ENCODE assay signal across 26 cellular contexts in the genomic region with DNA sequence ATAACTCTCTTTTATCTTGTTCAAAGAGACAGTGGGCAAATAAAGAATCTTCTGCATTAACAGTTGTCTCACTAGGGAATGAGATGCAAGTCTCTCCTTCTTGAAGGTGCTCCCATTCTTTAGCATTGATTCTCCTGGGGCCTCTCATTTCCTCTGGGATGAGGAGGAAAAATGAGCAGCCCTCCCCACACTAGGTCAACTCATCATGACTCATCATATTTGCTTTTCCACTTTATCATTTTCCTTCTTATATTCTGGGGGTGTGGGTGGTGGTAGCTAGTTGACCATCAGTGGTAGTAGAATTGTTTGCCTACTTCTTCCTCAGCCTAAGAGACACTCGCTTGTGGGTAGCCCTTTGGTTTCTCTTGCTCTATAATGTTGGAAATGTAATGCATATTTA.
DNase-seq lines count a peak whose midpoint lies in the region; ATAC-seq and TF ChIP-seq lines count a peak whose summit lies in the region.
"Had no signal": no experiment of that assay in that cellular context is flagged by ENCODE, and none has a peak within 500 bp of the region (broad histone marks: within the 10 kb centered on the region; RNA-seq: fewer than 3 reads in every experiment).

No MANE protein-coding gene starts in this region.

- DNase-seq in AG10803 (ENCODE audit: low read depth) (peak; percentile 5), HT-29 (ENCODE audit: low spot score) (peak; percentile 29), adipocyte (ENCODE audit: low read depth) (peak; percentile 8), fibroblast of the aortic adventitia (ENCODE audit: low read depth) (peak; percentile 35), WTC11 (ENCODE audit: low spot score) (no peak), NCI-H1105 (lab: John Stamatoyannopoulos, UW) (no peak), SHP77 (lab: John Stamatoyannopoulos, UW) (no peak)
- DNase-seq in stimulated activated CD4-positive, alpha-beta T cell treated with anti-CD3 and anti-CD28 coated beads, Interleukin-1b, Interleukin-23, amount 100 ng/mL, for 48 hours = no peak
- DNase-seq: activated B cell treated with CpG ODN at 0.5 μM for 24 hours; activated CD4-positive, alpha-beta memory T cell treated with anti-CD3 and anti-CD28 coated beads, Interleukin-2, amount 10 ng/mL, durations not matched to agents 7 days and 5 days; activated gamma-delta T cell treated with Interleukin-2 at 50 U/mL for 16 hours; activated T-cell treated with anti-CD3 and anti-CD28 coated beads for 4 hours; caudate nucleus; DMS153; left cardiac atrium; MM.1S; naive thymus-derived CD8-positive, alpha-beta T cell; NCI-H1694 treated with DMSO at 0.1 percent for 48 hours; pancreas; sigmoid colon; stimulated activated CD4-positive, alpha-beta T cell treated with anti-CD3 and anti-CD28 coated beads, Interleukin-2, amount 100 ng/mL, for 24 hours; stimulated activated naive B cell treated with anti-CD40 and anti-IgM and Interleukin-4, amounts not matched to agents 10 μg/mL and 1 μg/mL and 100 μg/mL, for 72 hours; T-helper 9 cell had no signal

- no peak overlapping the region for H3K4me3 Mint-ChIP-seq in WTC11
- H3K4me3 Mint-ChIP-seq: activated B cell treated with CpG ODN at 0.5 μM for 24 hours; activated CD4-positive, alpha-beta memory T cell treated with anti-CD3 and anti-CD28 coated beads, Interleukin-2, amount 10 ng/mL, durations not matched to agents 7 days and 5 days; IgD-negative memory B cell; naive thymus-derived CD8-positive, alpha-beta T cell; stimulated activated naive B cell treated with anti-CD40 and anti-IgM and Interleukin-4, amounts not matched to agents 10 μg/mL and 1 μg/mL and 100 μg/mL, for 72 hours had no signal

- no peak overlapping the region for H3K9ac ChIP-seq in adipocyte (ENCODE audit: low read length)

- CTCF ChIA-PET in WTC11 (lab: Charles Lee) = no interaction called here

- no peaks in the 10 kb centered on the region for H3K27me3 ChIP-seq in adipocyte (replicated peaks; ENCODE audit: control insufficient read depth, insufficient read depth, low read length)
- H3K27me3 ChIP-seq: pancreas, sigmoid colon had no signal

- no peaks in the 10 kb centered on the region for H3K9me3 Mint-ChIP-seq in WTC11
- H3K9me3 Mint-ChIP-seq: activated B cell treated with CpG ODN at 0.5 μM for 24 hours; activated CD4-positive, alpha-beta memory T cell treated with anti-CD3 and anti-CD28 coated beads, Interleukin-2, amount 10 ng/mL, durations not matched to agents 7 days and 5 days; stimulated activated naive B cell treated with anti-CD40 and anti-IgM and Interleukin-4, amounts not matched to agents 10 μg/mL and 1 μg/mL and 100 μg/mL, for 72 hours had no signal

- no peaks in the 10 kb centered on the region for H3K36me3 ChIP-seq in adipocyte (ENCODE audit: control insufficient read depth, insufficient read depth, low read length, severe bottlenecking)
- H3K36me3 ChIP-seq: pancreas, sigmoid colon, thoracic aorta had no signal

- no peaks in the 10 kb centered on the region for H3K4me1 Mint-ChIP-seq in WTC11
- H3K4me1 Mint-ChIP-seq: activated B cell treated with CpG ODN at 0.5 μM for 24 hours; activated CD4-positive, alpha-beta memory T cell treated with anti-CD3 and anti-CD28 coated beads, Interleukin-2, amount 10 ng/mL, durations not matched to agents 7 days and 5 days; IgD-negative memory B cell; naive thymus-derived CD8-positive, alpha-beta T cell; stimulated activated naive B cell treated with anti-CD40 and anti-IgM and Interleukin-4, amounts not matched to agents 10 μg/mL and 1 μg/mL and 100 μg/mL, for 72 hours had no signal

- peaks cover 4% of the 10 kb centered on the region for H3K4me1 ChIP-seq in adipocyte (ENCODE audit: control insufficient read depth, insufficient read depth, low read length)
- H3K4me1 ChIP-seq: pancreas, sigmoid colon had no signal

- no peaks in the 10 kb centered on the region for H3K9me3 ChIP-seq in adipocyte (ENCODE audit: control insufficient read depth, low read length)
- H3K9me3 ChIP-seq: pancreas, sigmoid colon, thoracic aorta had no signal

- TF ChIP-seq CTCF in AG10803 (conservative IDR thresholded peaks at IDR 0.05; ENCODE audit: low read length) = no peak
- no peak for TF ChIP-seq CTCF in fibroblast of the aortic adventitia (IDR thresholded peaks at IDR 0.05; ENCODE audit: insufficient read depth, low read length)
- no peak for TF ChIP-seq CTCF in WTC11 (IDR thresholded peaks at IDR 0.05)

- no peak overlapping the region for H3K27ac Mint-ChIP-seq in WTC11
- H3K27ac Mint-ChIP-seq: activated B cell treated with CpG ODN at 0.5 μM for 24 hours; activated CD4-positive, alpha-beta memory T cell treated with anti-CD3 and anti-CD28 coated beads, Interleukin-2, amount 10 ng/mL, durations not matched to agents 7 days and 5 days; naive thymus-derived CD8-positive, alpha-beta T cell; stimulated activated naive B cell treated with anti-CD40 and anti-IgM and Interleukin-4, amounts not matched to agents 10 μg/mL and 1 μg/mL and 100 μg/mL, for 72 hours had no signal

- H3K4me3 ChIP-seq in AG10803 (ENCODE audit: low read length) (no peak overlapping the region), adipocyte (ENCODE audit: low read length) (no peak overlapping the region), fibroblast of the aortic adventitia (ENCODE audit: low read depth, low read length) (no peak overlapping the region)
- H3K4me3 ChIP-seq: pancreas, sigmoid colon, SK-N-MC, thoracic aorta had no signal

- ATAC-seq in WTC11 = no peak
- ATAC-seq: left cardiac atrium; naive thymus-derived CD8-positive, alpha-beta T cell; pancreas; stimulated activated naive B cell treated with anti-CD40 and anti-IgM and Interleukin-4, amounts not matched to agents 10 μg/mL and 1 μg/mL and 100 μg/mL, for 72 hours had no signal

- no peaks in the 10 kb centered on the region for H3K27me3 Mint-ChIP-seq in WTC11 (ENCODE audit: low read depth)
- H3K27me3 Mint-ChIP-seq: activated B cell treated with CpG ODN at 0.5 μM for 24 hours; activated CD4-positive, alpha-beta memory T cell treated with anti-CD3 and anti-CD28 coated beads, Interleukin-2, amount 10 ng/mL, durations not matched to agents 7 days and 5 days; IgD-negative memory B cell; stimulated activated naive B cell treated with anti-CD40 and anti-IgM and Interleukin-4, amounts not matched to agents 10 μg/mL and 1 μg/mL and 100 μg/mL, for 72 hours had no signal

- POLR2A ChIA-PET in WTC11 (lab: Charles Lee) = no interaction called here

- H3K36me3 Mint-ChIP-seq in WTC11 = no peaks in the 10 kb centered on the region
- H3K36me3 Mint-ChIP-seq: IgD-negative memory B cell; naive thymus-derived CD8-positive, alpha-beta T cell; stimulated activated naive B cell treated with anti-CD40 and anti-IgM and Interleukin-4, amounts not matched to agents 10 μg/mL and 1 μg/mL and 100 μg/mL, for 72 hours had no signal

TF ChIP-seq in WTC11, 78 proteins besides CTCF, POLR2A, EP300 and RAD21 (continues in another document):
- TF ChIP-seq RELA (CRISPR knock-in tag; IDR thresholded peaks at IDR 0.05; ENCODE audit: borderline replicate concordance) = no peak
- TF ChIP-seq, protein P1, sequence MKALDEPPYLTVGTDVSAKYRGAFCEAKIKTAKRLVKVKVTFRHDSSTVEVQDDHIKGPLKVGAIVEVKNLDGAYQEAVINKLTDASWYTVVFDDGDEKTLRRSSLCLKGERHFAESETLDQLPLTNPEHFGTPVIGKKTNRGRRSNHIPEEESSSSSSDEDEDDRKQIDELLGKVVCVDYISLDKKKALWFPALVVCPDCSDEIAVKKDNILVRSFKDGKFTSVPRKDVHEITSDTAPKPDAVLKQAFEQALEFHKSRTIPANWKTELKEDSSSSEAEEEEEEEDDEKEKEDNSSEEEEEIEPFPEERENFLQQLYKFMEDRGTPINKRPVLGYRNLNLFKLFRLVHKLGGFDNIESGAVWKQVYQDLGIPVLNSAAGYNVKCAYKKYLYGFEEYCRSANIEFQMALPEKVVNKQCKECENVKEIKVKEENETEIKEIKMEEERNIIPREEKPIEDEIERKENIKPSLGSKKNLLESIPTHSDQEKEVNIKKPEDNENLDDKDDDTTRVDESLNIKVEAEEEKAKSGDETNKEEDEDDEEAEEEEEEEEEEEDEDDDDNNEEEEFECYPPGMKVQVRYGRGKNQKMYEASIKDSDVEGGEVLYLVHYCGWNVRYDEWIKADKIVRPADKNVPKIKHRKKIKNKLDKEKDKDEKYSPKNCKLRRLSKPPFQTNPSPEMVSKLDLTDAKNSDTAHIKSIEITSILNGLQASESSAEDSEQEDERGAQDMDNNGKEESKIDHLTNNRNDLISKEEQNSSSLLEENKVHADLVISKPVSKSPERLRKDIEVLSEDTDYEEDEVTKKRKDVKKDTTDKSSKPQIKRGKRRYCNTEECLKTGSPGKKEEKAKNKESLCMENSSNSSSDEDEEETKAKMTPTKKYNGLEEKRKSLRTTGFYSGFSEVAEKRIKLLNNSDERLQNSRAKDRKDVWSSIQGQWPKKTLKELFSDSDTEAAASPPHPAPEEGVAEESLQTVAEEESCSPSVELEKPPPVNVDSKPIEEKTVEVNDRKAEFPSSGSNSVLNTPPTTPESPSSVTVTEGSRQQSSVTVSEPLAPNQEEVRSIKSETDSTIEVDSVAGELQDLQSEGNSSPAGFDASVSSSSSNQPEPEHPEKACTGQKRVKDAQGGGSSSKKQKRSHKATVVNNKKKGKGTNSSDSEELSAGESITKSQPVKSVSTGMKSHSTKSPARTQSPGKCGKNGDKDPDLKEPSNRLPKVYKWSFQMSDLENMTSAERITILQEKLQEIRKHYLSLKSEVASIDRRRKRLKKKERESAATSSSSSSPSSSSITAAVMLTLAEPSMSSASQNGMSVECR (CRISPR knock-in tag; IDR thresholded peaks at IDR 0.05; ENCODE audit: borderline replicate concordance) = no peak
- TF ChIP-seq ZNF219 (CRISPR knock-in tag; IDR thresholded peaks at IDR 0.05; ENCODE audit: borderline replicate concordance) = no peak
- no peak for TF ChIP-seq TCF7 (CRISPR knock-in tag; IDR thresholded peaks at IDR 0.05; ENCODE audit: low read depth)
- TF ChIP-seq, protein P2, sequence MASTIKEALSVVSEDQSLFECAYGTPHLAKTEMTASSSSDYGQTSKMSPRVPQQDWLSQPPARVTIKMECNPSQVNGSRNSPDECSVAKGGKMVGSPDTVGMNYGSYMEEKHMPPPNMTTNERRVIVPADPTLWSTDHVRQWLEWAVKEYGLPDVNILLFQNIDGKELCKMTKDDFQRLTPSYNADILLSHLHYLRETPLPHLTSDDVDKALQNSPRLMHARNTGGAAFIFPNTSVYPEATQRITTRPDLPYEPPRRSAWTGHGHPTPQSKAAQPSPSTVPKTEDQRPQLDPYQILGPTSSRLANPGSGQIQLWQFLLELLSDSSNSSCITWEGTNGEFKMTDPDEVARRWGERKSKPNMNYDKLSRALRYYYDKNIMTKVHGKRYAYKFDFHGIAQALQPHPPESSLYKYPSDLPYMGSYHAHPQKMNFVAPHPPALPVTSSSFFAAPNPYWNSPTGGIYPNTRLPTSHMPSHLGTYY (CRISPR knock-in tag; IDR thresholded peaks at IDR 0.05) = no peak

Comparison
In these comparisons a context has a peak if more than half of its experiments do, and no peak if none do; other contexts are left out.
1. DNase-seq: peak in AG10803 (single experiment), HT-29 (single experiment), adipocyte (single experiment) and fibroblast of the aortic adventitia (single experiment); none in WTC11 (single experiment), NCI-H1105 (single experiment), SHP77 (0 of 2) and stimulated activated CD4-positive, alpha-beta T cell treated with anti-CD3 and anti-CD28 coated beads, Interleukin-1b, Interleukin-23, amount 100 ng/mL, for 48 hours (single experiment).